ENCODE assay signal across 13 cellular contexts in genomic region chr3:196108075-196108743, GRCh38. TPM values are rescaled to one million over a fixed set of nuclear protein-coding genes. Genes with fewer than 3 reads are reported as not detected.
A peak's percentile ranks its signal among the peaks of the same experiment; 100 is the strongest.
DNase-seq lines count a peak whose midpoint lies in the region; ATAC-seq, FAIRE-seq and TF ChIP-seq lines count a peak whose summit lies in the region.
"Had no signal": no experiment of that assay in that cellular context is flagged by ENCODE, and none has a peak within 500 bp of the region (broad histone marks: within the 10 kb centered on the region; RNA-seq: fewer than 3 reads in every experiment).

No MANE protein-coding gene starts in this region.

- FAIRE-seq in frontal cortex (lab: Jason Lieb, UNC): no peak

- ATAC-seq in WTC11 (peak; percentile 86), right lobe of liver (peak; percentile 40 to 56 (median 50)), HG02678 (IDR thresholded peaks at IDR 0.05; ENCODE audit: unreplicated experiment) (no peak)

- H3K4me1 Mint-ChIP-seq in WTC11: peaks cover 18% of the 10 kb centered on the region

- H3K27me3 Mint-ChIP-seq in WTC11 (ENCODE audit: low read depth): no peaks in the 10 kb centered on the region

- no peak overlapping the region for H3K4me3 ChIP-seq in right lobe of liver
- H3K4me3 ChIP-seq in ascending aorta: no peak overlapping the region
- H3K4me3 ChIP-seq: right atrium auricular region had no signal

- H3K36me3 Mint-ChIP-seq in WTC11: no peaks in the 10 kb centered on the region

- H3K4me3 Mint-ChIP-seq in WTC11: peak overlapping the region; percentile 4; the same call in 1 of the 2 replicates

- POLR2A ChIA-PET in WTC11 (lab: Charles Lee): interaction anchor here (0.9 to 1.0 kb wide), 2 partner anchors 16 to 38 kb away, joined by 3 to 4 read pairs; no protein-coding TSS in a partner anchor

- 37% methylated on average over 5 of the region's 13 CpGs for WGBS in right lobe of liver (ENCODE audit: insufficient coverage, low coverage, low lambda C conversion rate, missing lambda C conversion rate)

- intact Hi-C loops in right lobe of liver (cut with DNase I): no loop called here
- intact Hi-C loops in ascending aorta (cut with DNase I): no loop called here

- no peaks in the 10 kb centered on the region for H3K9me3 ChIP-seq in right lobe of liver
- H3K9me3 ChIP-seq in ascending aorta: no peaks in the 10 kb centered on the region
- H3K9me3 ChIP-seq: right atrium auricular region had no signal

- CTCF ChIA-PET in WTC11 (lab: Charles Lee): interaction anchor here (0.6 to 1.4 kb wide), 5 partner anchors 86 to 420 kb away, joined by 3 read pairs; no protein-coding TSS in a partner anchor

- no peaks in the 10 kb centered on the region for H3K27me3 ChIP-seq in right lobe of liver
- H3K27me3 ChIP-seq in ascending aorta: no peaks in the 10 kb centered on the region
- H3K27me3 ChIP-seq: right atrium auricular region had no signal

- H3K27ac Mint-ChIP-seq in WTC11: peak overlapping the region; percentile 89

- no peaks in the 10 kb centered on the region for H3K9me3 Mint-ChIP-seq in WTC11

- H3K36me3 ChIP-seq in right lobe of liver: no peaks in the 10 kb centered on the region
- no peaks in the 10 kb centered on the region for H3K36me3 ChIP-seq in ascending aorta
- H3K36me3 ChIP-seq: right atrium auricular region had no signal

- no peak for TF ChIP-seq POLR2A in right lobe of liver (IDR thresholded peaks at IDR 0.05)

- H3K4me1 ChIP-seq in right lobe of liver (no peaks in the 10 kb centered on the region), ascending aorta (no peaks in the 10 kb centered on the region)
- H3K4me1 ChIP-seq: right atrium auricular region had no signal

- DNase-seq in DMS79 (lab: John Stamatoyannopoulos, UW) (peak; percentile 18), NCI-H2107 (lab: John Stamatoyannopoulos, UW) (peak; percentile 86), WTC11 (ENCODE audit: low spot score) (peak; percentile 51), right lobe of liver (peak in 2 of 3 donors; percentile 45 to 57), ascending aorta (ENCODE audit: low spot score in 2 of 2) (no peak), NCI-H446 treated with DMSO at 0.1 percent for 48 hours (lab: John Stamatoyannopoulos, UW) (no peak), frontal cortex (ENCODE audit: low spot score in 2 of 2) (no peak)
- DNase-seq: activated CD4-positive, alpha-beta T cell treated with anti-CD3 and anti-CD28 coated beads for 48 hours; activated effector memory CD4-positive, alpha-beta T cell treated with anti-CD3 and anti-CD28 coated beads, Interleukin-2, amount 50 U/mL, for 16 hours; GDM1; stimulated activated CD4-positive, alpha-beta T cell treated with anti-CD3 and anti-CD28 coated beads, Interleukin-4, amount 100 ng/mL, for 4 hours had no signal

- no peak overlapping the region for H3K27ac ChIP-seq in right lobe of liver
- no peak overlapping the region for H3K27ac ChIP-seq in ascending aorta
- H3K27ac ChIP-seq: right atrium auricular region had no signal

- TF ChIP-seq CTCF in WTC11 (IDR thresholded peaks at IDR 0.05): no peak
- TF ChIP-seq CTCF in right lobe of liver (IDR thresholded peaks at IDR 0.05): no peak
- no peak for TF ChIP-seq CTCF in ascending aorta (IDR thresholded peaks at IDR 0.05)

TF ChIP-seq in WTC11, 78 proteins besides CTCF, POLR2A, EP300 and RAD21:
- peak; percentile 34; the same call in 1 of the 2 replicates for TF ChIP-seq FOXP1 (CRISPR knock-in tag; IDR thresholded peaks at IDR 0.05; ENCODE audit: borderline replicate concordance)
- TF ChIP-seq ZNF423 (CRISPR knock-in tag; IDR thresholded peaks at IDR 0.05): peak; percentile 94
- peak; percentile 30; the same call in 1 of the 2 replicates for TF ChIP-seq FOXK1 (CRISPR knock-in tag; IDR thresholded peaks at IDR 0.05)
- TF ChIP-seq ZNF121 (CRISPR knock-in tag; IDR thresholded peaks at IDR 0.05): peak; percentile 22; the same call in 1 of the 2 replicates
- TF ChIP-seq ZNF416 (CRISPR knock-in tag; IDR thresholded peaks at IDR 0.05): no peak

RNA-seq across cellular contexts. Expression of gene TFRC, which starts 26.3 kb away (rescaled TPM):
- total RNA-seq in WTC11 (2021) (92.8 to 143 TPM (median 93.4 TPM) in 3 replicates), right lobe of liver (100 to 1,000 TPM in 1 of 6 experiments, 10 to 100 TPM in 5; 20.5 to 132 (median 70.7) TPM), ascending aorta (30.1 TPM), frontal cortex (113 TPM)

Comparison
In these comparisons a context has a peak if more than half of its experiments do, and no peak if none do; other contexts are left out.
1. DNase-seq: peak in DMS79 (single experiment), NCI-H2107 (single experiment), WTC11 (single experiment) and right lobe of liver (2 of 3); none in ascending aorta (0 of 2), NCI-H446 treated with DMSO at 0.1 percent for 48 hours (single experiment) and frontal cortex (0 of 2).